In genomic region chr12:14777271-14777670, GRCh38 we compare ENCODE assay signal across 15 cellular contexts. TPM values are rescaled to one million over a fixed set of nuclear protein-coding genes. Genes with fewer than 3 reads are reported as not detected.
DNase-seq lines count a peak whose midpoint lies in the region; ATAC-seq and TF ChIP-seq lines count a peak whose summit lies in the region.
"Had no signal": no experiment of that assay in that cellular context is flagged by ENCODE, and none has a peak within 500 bp of the region (broad histone marks: within the 10 kb centered on the region; RNA-seq: fewer than 3 reads in every experiment).

No MANE protein-coding gene starts in this region.

- H3K9me3 ChIP-seq in osteoblast (ENCODE audit: low read depth, low read length): no peaks in the 10 kb centered on the region
- H3K9me3 ChIP-seq: adrenal gland had no signal

- no peaks in the 10 kb centered on the region for H3K36me3 ChIP-seq in osteoblast (ENCODE audit: insufficient read depth, low read length)
- H3K36me3 ChIP-seq: adrenal gland had no signal

- no peaks in the 10 kb centered on the region for H3K27me3 ChIP-seq in osteoblast (ENCODE audit: insufficient read depth, low read length)
- H3K27me3 ChIP-seq: adrenal gland had no signal

- H3K4me3 ChIP-seq in epithelial cell of esophagus (ENCODE audit: low read length): no peak overlapping the region
- no peak overlapping the region for H3K4me3 ChIP-seq in osteoblast (ENCODE audit: insufficient read depth, low read length)
- H3K4me3 ChIP-seq: adrenal gland had no signal

- H3K79me2 ChIP-seq in osteoblast (ENCODE audit: insufficient read depth, low read length): peaks cover 18% of the 10 kb centered on the region

- H3K27ac ChIP-seq in osteoblast (ENCODE audit: low read depth, low read length): no peak overlapping the region
- H3K27ac ChIP-seq: adrenal gland, HL-60 had no signal

- no peak for ATAC-seq in GM21529 (IDR thresholded peaks at IDR 0.05; ENCODE audit: unreplicated experiment)

- no peak overlapping the region for H2AFZ ChIP-seq in osteoblast (ENCODE audit: low read length)

- peak overlapping the region; percentile 78 for H3K4me2 ChIP-seq in osteoblast (ENCODE audit: insufficient read depth, low read length)

- H4K20me1 ChIP-seq in osteoblast (ENCODE audit: insufficient read depth, low read length): peaks cover 3% of the 10 kb centered on the region

- H3K4me1 ChIP-seq in osteoblast (ENCODE audit: insufficient read depth, low read length): peaks cover 24% of the 10 kb centered on the region

- TF ChIP-seq CTCF in epithelial cell of esophagus (IDR thresholded peaks at IDR 0.05; ENCODE audit: insufficient read depth, low read depth, low read length, missing control alignments) (no peak), osteoblast (IDR thresholded peaks at IDR 0.05; ENCODE audit: extremely low read depth, low read depth, low read length) (no peak)

- DNase-seq in DMS153 treated with DMSO at 0.1 percent for 48 hours (lab: John Stamatoyannopoulos, UW; ENCODE audit: unreplicated experiment) (peak; percentile 10), NCI-H146 (lab: John Stamatoyannopoulos, UW) (peak; percentile 44), epithelial cell of esophagus (ENCODE audit: low read depth) (peak; percentile 79), osteoblast (ENCODE audit: insufficient read length, low spot score, missing footprints) (peak; percentile 72), glomerular visceral epithelial cell (ENCODE audit: extremely low spot score) (no peak)
- no peak for DNase-seq in activated naive CD4-positive, alpha-beta T cell (lab: John Stamatoyannopoulos, UW)
- no peak for DNase-seq in activated T-cell treated with anti-CD3 and anti-CD28 coated beads, Interleukin-2, amount 50 U/mL, for 48 hours
- DNase-seq: adrenal gland; immature natural killer cell; posterior cingulate gyrus; stimulated activated CD4-positive, alpha-beta T cell treated with anti-CD3 and anti-CD28 coated beads, Interleukin-4, amount 100 ng/mL, for 4 hours; T1000 had no signal

RNA-seq across cellular contexts. Expression of gene WBP11, which starts 26.0 kb away (rescaled TPM):
- 10.3 and 19.5 TPM in 2 replicates for total RNA-seq in osteoblast

RNA-seq across cellular contexts. Expression of gene C12orf60, which starts 26.2 kb away (rescaled TPM):
- total RNA-seq in osteoblast: 0.59 and 0.72 TPM in 2 replicates

RNA-seq across cellular contexts. Expression of gene SMCO3, which starts 36.7 kb away (rescaled TPM):
- total RNA-seq in osteoblast: under 0.01 TPM in 1 of 2 replicates, not detected in the other
- total RNA-seq: CD4-positive, CD25-positive, alpha-beta regulatory T cell had no signal

Comparison
In these comparisons a context has a peak if more than half of its experiments do, and no peak if none do; other contexts are left out.
1. DNase-seq: peak in DMS153 treated with DMSO at 0.1 percent for 48 hours (single experiment), NCI-H146 (single experiment), epithelial cell of esophagus (single experiment) and osteoblast (single experiment); none in activated naive CD4-positive, alpha-beta T cell (0 of 4), activated T-cell treated with anti-CD3 and anti-CD28 coated beads, Interleukin-2, amount 50 U/mL, for 48 hours (0 of 2) and glomerular visceral epithelial cell (single experiment).